ENCODE assay signal across 8 cellular contexts in genomic region chr19:38682872-38683392, GRCh38. TPM values are rescaled to one million over a fixed set of nuclear protein-coding genes. Genes with fewer than 3 reads are reported as not detected.
DNase-seq lines count a peak whose midpoint lies in the region; ATAC-seq and TF ChIP-seq lines count a peak whose summit lies in the region.

No MANE protein-coding gene starts in this region.

- intact Hi-C loops in activated naive CD4-positive, alpha-beta T cell treated with anti-CD3 and anti-CD28 coated beads for 36 hours (cut with micrococcal nuclease) = no loop called here
- intact Hi-C loops in uterus (cut with DNase I; ENCODE audit: low total_unique reads) = no loop called here

- H3K9me3 Mint-ChIP-seq in activated naive CD4-positive, alpha-beta T cell treated with anti-CD3 and anti-CD28 coated beads for 36 hours = peaks cover 2% of the 10 kb centered on the region
- peaks cover 0 to 6% of the 10 kb centered on the region in 2 donors for H3K9me3 Mint-ChIP-seq in activated naive CD4-positive, alpha-beta T cell treated with anti-CD3 and anti-CD28 coated beads, Interleukin-2, amount 50 U/mL, for 72 hours

- H3K4me1 Mint-ChIP-seq in activated naive CD4-positive, alpha-beta T cell treated with anti-CD3 and anti-CD28 coated beads for 36 hours (ENCODE audit: low read depth) = peaks cover 56% of the 10 kb centered on the region

- H3K27me3 ChIP-seq in mucosa of rectum (ENCODE audit: control insufficient read depth in 2 of 2, insufficient read depth in 2 of 2, low read length in 2 of 2) (no peaks in the 10 kb centered on the region), uterus (no peaks in the 10 kb centered on the region)

- CTCF ChIA-PET in activated naive CD4-positive, alpha-beta T cell treated with anti-CD3 and anti-CD28 coated beads for 36 hours (lab: Charles Lee) = interaction anchor here (1.3 kb wide), 1 partner anchor 46 kb away, joined by 3 read pairs; no protein-coding TSS in a partner anchor

- H3K4me3 ChIP-seq in coronary artery (peak overlapping the region; percentile 14), mucosa of rectum (ENCODE audit: low read length in 2 of 2) (peak overlapping the region; percentile 1 to 3), uterus (no peak overlapping the region)

- no peak for TF ChIP-seq POLR2A in uterus (IDR thresholded peaks at IDR 0.05)

- ATAC-seq in activated naive CD4-positive, alpha-beta T cell treated with anti-CD3 and anti-CD28 coated beads, Interleukin-2, amount 50 U/mL, for 72 hours = no peak
- no peak for ATAC-seq in HG03159 (IDR thresholded peaks at IDR 0.05; ENCODE audit: unreplicated experiment)
- ATAC-seq in HG02798 (IDR thresholded peaks at IDR 0.05; ENCODE audit: poor library complexity, unreplicated experiment) = no peak

- H3K9me3 ChIP-seq in mucosa of rectum (ENCODE audit: control insufficient read depth in 2 of 2, low read length in 2 of 2) (no peaks in the 10 kb centered on the region), uterus (no peaks in the 10 kb centered on the region)

- DNase-seq in activated naive CD4-positive, alpha-beta T cell treated with anti-CD3 and anti-CD28 coated beads for 36 hours = no peak
- DNase-seq in activated naive CD4-positive, alpha-beta T cell treated with anti-CD3 and anti-CD28 coated beads, Interleukin-2, amount 50 U/mL, for 72 hours (ENCODE audit: low spot score in 2 of 2) = no peak
- DNase-seq in coronary artery (ENCODE audit: low spot score) = no peak
- no peak for DNase-seq in uterus
- no peak for DNase-seq in NCI-H1694 (lab: John Stamatoyannopoulos, UW)

- H3K27ac ChIP-seq in coronary artery (peak overlapping the region; percentile 90 to 97), mucosa of rectum (ENCODE audit: low read depth in 2 of 2, low read length in 2 of 2) (peak overlapping the region; percentile 94 to 100), uterus (peak overlapping the region; percentile 95 to 100)

- peaks cover 11% of the 10 kb centered on the region for H3K36me3 Mint-ChIP-seq in activated naive CD4-positive, alpha-beta T cell treated with anti-CD3 and anti-CD28 coated beads for 36 hours (ENCODE audit: low read depth)
- peaks cover 4 to 11% of the 10 kb centered on the region in 2 donors for H3K36me3 Mint-ChIP-seq in activated naive CD4-positive, alpha-beta T cell treated with anti-CD3 and anti-CD28 coated beads, Interleukin-2, amount 50 U/mL, for 72 hours

- H3K4me3 Mint-ChIP-seq in activated naive CD4-positive, alpha-beta T cell treated with anti-CD3 and anti-CD28 coated beads for 36 hours = no peak overlapping the region

- no peak for TF ChIP-seq CTCF in coronary artery (IDR thresholded peaks at IDR 0.05)
- TF ChIP-seq CTCF in uterus (IDR thresholded peaks at IDR 0.05) = no peak

- H3K27me3 Mint-ChIP-seq in activated naive CD4-positive, alpha-beta T cell treated with anti-CD3 and anti-CD28 coated beads for 36 hours (ENCODE audit: low read depth) = no peaks in the 10 kb centered on the region

- peak overlapping the region; percentile 63 to 87 for H3K9ac ChIP-seq in mucosa of rectum (ENCODE audit: low read depth in 1 of 2, low read length in 2 of 2)

- H3K4me1 ChIP-seq in mucosa of rectum (ENCODE audit: control insufficient read depth in 2 of 2, insufficient read depth in 2 of 2, low read length in 2 of 2) (peaks cover 67 to 82% of the 10 kb centered on the region in 2 donors), uterus (peaks cover 21 to 49% of the 10 kb centered on the region in 2 donors)

- H3K27ac Mint-ChIP-seq in activated naive CD4-positive, alpha-beta T cell treated with anti-CD3 and anti-CD28 coated beads for 36 hours = peak overlapping the region; percentile 15
- peak overlapping the region in 1 of 2 donors; percentile 67 for H3K27ac Mint-ChIP-seq in activated naive CD4-positive, alpha-beta T cell treated with anti-CD3 and anti-CD28 coated beads, Interleukin-2, amount 50 U/mL, for 72 hours

- peaks cover 5 to 6% of the 10 kb centered on the region in 2 donors for H3K36me3 ChIP-seq in mucosa of rectum (ENCODE audit: control insufficient read depth in 2 of 2, insufficient read depth in 2 of 2, low read length in 2 of 2)
- no peaks in the 10 kb centered on the region for H3K36me3 ChIP-seq in uterus

RNA-seq across cellular contexts. Expression of gene ACTN4, which starts 35.5 kb away (rescaled TPM):
- total RNA-seq in activated naive CD4-positive, alpha-beta T cell treated with anti-CD3 and anti-CD28 coated beads for 36 hours = 100 to 1,000 TPM; 117 to 119 TPM
- 100 to 1,000 TPM; 181 to 204 TPM for total RNA-seq in activated naive CD4-positive, alpha-beta T cell treated with anti-CD3 and anti-CD28 coated beads, Interleukin-2, amount 50 U/mL, for 72 hours
- 100 to 1,000 TPM; 259 to 844 (median 429) TPM for total RNA-seq in uterus

Comparison
In these comparisons a context has a peak if more than half of its experiments do, and no peak if none do; other contexts are left out.
1. H3K4me3 ChIP-seq: peak in coronary artery (single experiment) and mucosa of rectum (2 of 2); none in uterus (0 of 2).
2. Peak in every context shown above with its lines, with median percentiles within 50 percentile points of each other: H3K27ac ChIP-seq.